In genomic region chr11:32706985-32707736, GRCh38 we compare ENCODE assay signal across 8 cellular contexts.
DNase-seq lines count a peak whose midpoint lies in the region; ATAC-seq and TF ChIP-seq lines count a peak whose summit lies in the region.

No MANE protein-coding gene starts in this region.

- H3K4me1 ChIP-seq in right atrium auricular region: no peaks in the 10 kb centered on the region

- peaks cover 0 to 11% of the 10 kb centered on the region in 2 donors for H3K9me3 ChIP-seq in right atrium auricular region

- H3K27ac ChIP-seq in right atrium auricular region: no peak overlapping the region

- H3K36me3 ChIP-seq in right atrium auricular region: no peaks in the 10 kb centered on the region

- DNase-seq in AG08396 (ENCODE audit: low spot score) (peak; percentile 40), GM20000 (ENCODE audit: low spot score) (peak; percentile 49), dermis blood vessel endothelial cell (peak; percentile 18), NCI-H748 treated with DMSO at 0.1 percent for 48 hours (lab: John Stamatoyannopoulos, UW) (no peak), NCI-H1105 (lab: John Stamatoyannopoulos, UW) (no peak), right atrium auricular region (ENCODE audit: low spot score) (no peak)
- DNase-seq in activated naive CD4-positive, alpha-beta T cell treated with anti-CD3 and anti-CD28 coated beads, Interleukin-2, amount 50 U/mL, for 16 hours: no peak

- TF ChIP-seq CTCF in GM20000 (IDR thresholded peaks at IDR 0.05; ENCODE audit: extremely low read depth, missing control alignments) (no peak), right atrium auricular region (IDR thresholded peaks at IDR 0.05) (no peak)

- H3K27me3 ChIP-seq in right atrium auricular region: no peaks in the 10 kb centered on the region

- no peak overlapping the region for H3K4me3 ChIP-seq in right atrium auricular region

- ATAC-seq in HG03521 (IDR thresholded peaks at IDR 0.05; ENCODE audit: unreplicated experiment): peak; percentile 67

Comparison
In these comparisons a context has a peak if more than half of its experiments do, and no peak if none do; other contexts are left out.
1. DNase-seq: peak in AG08396 (single experiment), GM20000 (single experiment) and dermis blood vessel endothelial cell (single experiment); none in activated naive CD4-positive, alpha-beta T cell treated with anti-CD3 and anti-CD28 coated beads, Interleukin-2, amount 50 U/mL, for 16 hours (single experiment), NCI-H748 treated with DMSO at 0.1 percent for 48 hours (single experiment), NCI-H1105 (single experiment) and right atrium auricular region (single experiment).